ENCODE assay signal across 4 cellular contexts in the genomic region with DNA sequence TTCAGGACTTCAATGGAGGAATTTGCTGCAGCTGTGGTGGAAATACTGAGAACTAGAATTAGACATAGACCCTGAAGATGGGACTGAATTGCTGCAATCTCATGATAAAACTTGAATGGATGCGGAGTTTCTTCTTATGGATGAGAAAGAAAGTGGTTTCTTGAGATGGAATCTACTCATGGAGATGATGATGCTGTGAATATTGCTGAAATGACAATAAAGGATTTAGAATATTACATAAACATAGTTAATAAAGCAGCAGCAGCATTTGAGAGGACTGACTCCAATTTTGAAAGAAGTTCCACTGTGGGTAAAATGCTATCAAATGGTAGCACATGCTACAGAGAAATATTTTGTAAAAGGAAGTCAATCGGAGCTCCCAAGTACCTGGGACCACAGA.
TF ChIP-seq lines count a peak whose summit lies in the region.

No MANE protein-coding gene starts in this region.

TF ChIP-seq in HepG2, 621 proteins besides CTCF, POLR2A, EP300 and RAD21:
- TF ChIP-seq KAT8 (CRISPR knock-in tag; IDR thresholded peaks at IDR 0.05) (no peak), RCOR2 (CRISPR knock-in tag; IDR thresholded peaks at IDR 0.05) (no peak), MATR3 (CRISPR knock-in tag; IDR thresholded peaks at IDR 0.05) (no peak), MAFF (IDR thresholded peaks at IDR 0.05; ENCODE audit: low read depth, low read length) (peak; percentile 41; the same call in 1 of the 2 replicates), MAFK (conservative IDR thresholded peaks at IDR 0.05 in 1 of 2, IDR thresholded peaks at IDR 0.05 in 1 of 2; ENCODE audit: low read length in 2 of 2) (peak in 1 of 2 experiments; percentile 53; a peak in 2 of 4 replicates), ZKSCAN1 (IDR thresholded peaks at IDR 0.05; ENCODE audit: low read length) (no peak)
TF ChIP-seq in HepG2: peak in this region for 2.

TF ChIP-seq in A549, 52 proteins besides CTCF, POLR2A, EP300 and RAD21:
- TF ChIP-seq, protein P1, sequence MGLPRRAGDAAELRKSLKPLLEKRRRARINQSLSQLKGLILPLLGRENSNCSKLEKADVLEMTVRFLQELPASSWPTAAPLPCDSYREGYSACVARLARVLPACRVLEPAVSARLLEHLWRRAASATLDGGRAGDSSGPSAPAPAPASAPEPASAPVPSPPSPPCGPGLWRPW (IDR thresholded peaks at IDR 0.05) = no peak
- peak; percentile 23 for TF ChIP-seq MAFK (IDR thresholded peaks at IDR 0.05; ENCODE audit: partially characterized antibody)
- TF ChIP-seq, protein P2, sequence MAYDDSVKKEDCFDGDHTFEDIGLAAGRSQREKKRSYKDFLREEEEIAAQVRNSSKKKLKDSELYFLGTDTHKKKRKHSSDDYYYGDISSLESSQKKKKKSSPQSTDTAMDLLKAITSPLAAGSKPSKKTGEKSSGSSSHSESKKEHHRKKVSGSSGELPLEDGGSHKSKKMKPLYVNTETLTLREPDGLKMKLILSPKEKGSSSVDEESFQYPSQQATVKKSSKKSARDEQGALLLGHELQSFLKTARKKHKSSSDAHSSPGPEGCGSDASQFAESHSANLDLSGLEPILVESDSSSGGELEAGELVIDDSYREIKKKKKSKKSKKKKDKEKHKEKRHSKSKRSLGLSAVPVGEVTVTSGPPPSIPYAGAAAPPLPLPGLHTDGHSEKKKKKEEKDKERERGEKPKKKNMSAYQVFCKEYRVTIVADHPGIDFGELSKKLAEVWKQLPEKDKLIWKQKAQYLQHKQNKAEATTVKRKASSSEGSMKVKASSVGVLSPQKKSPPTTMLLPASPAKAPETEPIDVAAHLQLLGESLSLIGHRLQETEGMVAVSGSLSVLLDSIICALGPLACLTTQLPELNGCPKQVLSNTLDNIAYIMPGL (CRISPR knock-in tag; IDR thresholded peaks at IDR 0.05; ENCODE audit: borderline replicate concordance) = no peak
TF ChIP-seq in A549: peak in this region for 1.

TF ChIP-seq in IMR-90, 13 proteins besides CTCF, POLR2A, EP300 and RAD21:
- no peak for TF ChIP-seq NFE2L2 (IDR thresholded peaks at IDR 0.05; ENCODE audit: low read depth, low read length)
- 0 out of 2 replicates have a peak, but pooled peaks have one; percentile 21 for TF ChIP-seq MAFK (IDR thresholded peaks at IDR 0.05; ENCODE audit: low read depth, low read length)

TF ChIP-seq in K562, 482 proteins besides CTCF, POLR2A, EP300 and RAD21:
- peak; percentile 60; the same call in 1 of the 2 replicates for TF ChIP-seq ZNF316 (IDR thresholded peaks at IDR 0.05)
- 0 out of 2 replicates have a peak, but pooled peaks have one; percentile 43 for TF ChIP-seq C11orf30 (IDR thresholded peaks at IDR 0.05; ENCODE audit: low read depth)
- TF ChIP-seq, protein P3, sequence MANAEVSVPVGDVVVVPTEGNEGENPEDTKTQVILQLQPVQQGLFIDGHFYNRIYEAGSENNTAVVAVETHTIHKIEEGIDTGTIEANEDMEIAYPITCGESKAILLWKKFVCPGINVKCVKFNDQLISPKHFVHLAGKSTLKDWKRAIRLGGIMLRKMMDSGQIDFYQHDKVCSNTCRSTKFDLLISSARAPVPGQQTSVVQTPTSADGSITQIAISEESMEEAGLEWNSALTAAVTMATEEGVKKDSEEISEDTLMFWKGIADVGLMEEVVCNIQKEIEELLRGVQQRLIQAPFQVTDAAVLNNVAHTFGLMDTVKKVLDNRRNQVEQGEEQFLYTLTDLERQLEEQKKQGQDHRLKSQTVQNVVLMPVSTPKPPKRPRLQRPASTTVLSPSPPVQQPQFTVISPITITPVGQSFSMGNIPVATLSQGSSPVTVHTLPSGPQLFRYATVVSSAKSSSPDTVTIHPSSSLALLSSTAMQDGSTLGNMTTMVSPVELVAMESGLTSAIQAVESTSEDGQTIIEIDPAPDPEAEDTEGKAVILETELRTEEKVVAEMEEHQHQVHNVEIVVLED (CRISPR knock-in tag; IDR thresholded peaks at IDR 0.05) = no peak
- no peak for TF ChIP-seq RBFOX2 (IDR thresholded peaks at IDR 0.05; ENCODE audit: low read depth, low read length)
- TF ChIP-seq MAFG (tag; conservative IDR thresholded peaks at IDR 0.05) = peak; percentile 50; the same call in 1 of the 2 replicates
- peak; percentile 16; the same call in 1 of the 2 replicates for TF ChIP-seq MAFF (IDR thresholded peaks at IDR 0.05; ENCODE audit: low read length)
- TF ChIP-seq SP2 (IDR thresholded peaks at IDR 0.05; ENCODE audit: extremely low read depth, low read depth, low read length, poor library complexity, severe bottlenecking) = no peak
TF ChIP-seq in K562: peak in this region for 4.
